12 cellular contexts compared by ENCODE assay signal in genomic region chr12:113422929-113423669, GRCh38. TPM values are rescaled to one million over a fixed set of nuclear protein-coding genes. Genes with fewer than 3 reads are reported as not detected.
DNase-seq lines count a peak whose midpoint lies in the region; ATAC-seq and TF ChIP-seq lines count a peak whose summit lies in the region.
"Had no signal": no experiment of that assay in that cellular context is flagged by ENCODE, and none has a peak within 500 bp of the region (broad histone marks: within the 10 kb centered on the region; RNA-seq: fewer than 3 reads in every experiment).

No MANE protein-coding gene starts in this region.

- H2BK20ac ChIP-seq in IMR-90 (ENCODE audit: low read depth, low read length), result no peak overlapping the region; the same call in 1 of the 2 replicates

- TF ChIP-seq POLR2A in IMR-90 (IDR thresholded peaks at IDR 0.05; ENCODE audit: low read depth, low read length), result no peak

- H4K8ac ChIP-seq in IMR-90 (ENCODE audit: low read depth in 2 of 2, low read length in 2 of 2), result peak overlapping the region in 1 of 2 experiments; percentile 82; a peak in 2 of 4 replicates

- H3K4me2 ChIP-seq in IMR-90 (ENCODE audit: low read depth, low read length), result peak overlapping the region; percentile 77

- peak overlapping the region; percentile 24 for H2AFZ ChIP-seq in IMR-90 (replicated peaks; ENCODE audit: low read length, poor library complexity)

- peak overlapping the region; percentile 66; the same call in 1 of the 2 replicates for H3K14ac ChIP-seq in IMR-90 (replicated peaks; ENCODE audit: low read depth, low read length)

- H3K36me3 Mint-ChIP-seq in dendritic cell treated with granulocyte-macrophage colony-stimulating factor and Interleukin-4, amounts not matched to agents 40 ng/mL and 50 ng/mL, for 4 days (ENCODE audit: low read depth), result peaks cover 6% of the 10 kb centered on the region
- H3K36me3 Mint-ChIP-seq in nephron progenitor cell (ENCODE audit: low read depth), result no peaks in the 10 kb centered on the region
- H3K36me3 Mint-ChIP-seq: naive B cell had no signal

- H2BK15ac ChIP-seq in IMR-90 (ENCODE audit: low read depth, low read length), result no peak overlapping the region

- H3K9me3 ChIP-seq in IMR-90 (ENCODE audit: control insufficient read depth, insufficient read depth, low read length), result no peaks in the 10 kb centered on the region

- DNase-seq in AG04449 (ENCODE audit: low read depth, low spot score), result no peak
- peak; percentile 9 for DNase-seq in IMR-90
- no peak for DNase-seq in nephron progenitor cell
- DNase-seq in NCI-H526 (lab: John Stamatoyannopoulos, UW), result no peak
- no peak for DNase-seq in NK-92 (lab: John Stamatoyannopoulos, UW; ENCODE audit: unreplicated experiment)
- DNase-seq: naive B cell; stimulated activated naive CD4-positive, alpha-beta T cell; T-helper 1 cell had no signal

- H3K27ac Mint-ChIP-seq in dendritic cell treated with granulocyte-macrophage colony-stimulating factor and Interleukin-4, amounts not matched to agents 40 ng/mL and 50 ng/mL, for 4 days, result peak overlapping the region; percentile 97
- no peak overlapping the region for H3K27ac Mint-ChIP-seq in nephron progenitor cell

- no peak overlapping the region for H2BK120ac ChIP-seq in IMR-90 (ENCODE audit: low read depth, low read length)

- no peaks in the 10 kb centered on the region for H3K9me3 Mint-ChIP-seq in dendritic cell treated with granulocyte-macrophage colony-stimulating factor and Interleukin-4, amounts not matched to agents 40 ng/mL and 50 ng/mL, for 4 days
- H3K9me3 Mint-ChIP-seq in nephron progenitor cell, result no peaks in the 10 kb centered on the region
- H3K9me3 Mint-ChIP-seq: naive B cell had no signal

- TF ChIP-seq CTCF in AG04449 (IDR thresholded peaks at IDR 0.05; ENCODE audit: insufficient read depth, low read length, missing control alignments), result no peak
- no peak for TF ChIP-seq CTCF in IMR-90 (conservative IDR thresholded peaks at IDR 0.05; ENCODE audit: low read depth, low read length)
- no peak for TF ChIP-seq CTCF in nephron progenitor cell (IDR thresholded peaks at IDR 0.05)

- dilution Hi-C loops in IMR-90 (cut with HindIII; ENCODE audit: low sequenced_read_pairs, unreplicated experiment), result no loop called here

- H3K4me3 ChIP-seq in AG04449 (ENCODE audit: low read depth, low read length) (peak overlapping the region; percentile 75), IMR-90 (ENCODE audit: insufficient read depth, low read depth, low read length) (peak overlapping the region; percentile 38; the same call in 1 of the 2 replicates)

- POLR2A ChIA-PET in AG04449 (lab: Yijun Ruan, JAX), result no interaction called here
- POLR2A ChIA-PET in IMR-90 (lab: Charles Lee; ENCODE audit: unreplicated experiment), result no interaction called here

- peak overlapping the region; percentile 57; the same call in 1 of the 2 replicates for H2AK5ac ChIP-seq in IMR-90 (ENCODE audit: low read depth, low read length)

- ATAC-seq in IMR-90 (ENCODE audit: low read depth), result no peak
- no peak for ATAC-seq in GM18868 (IDR thresholded peaks at IDR 0.05; ENCODE audit: unreplicated experiment)
- no peak for ATAC-seq in GM19395 (IDR thresholded peaks at IDR 0.05; ENCODE audit: unreplicated experiment)

- H3K9me1 ChIP-seq in IMR-90 (ENCODE audit: insufficient read depth, low read length), result no peaks in the 10 kb centered on the region

- H3K4me3 Mint-ChIP-seq in dendritic cell treated with granulocyte-macrophage colony-stimulating factor and Interleukin-4, amounts not matched to agents 40 ng/mL and 50 ng/mL, for 4 days, result peak overlapping the region; percentile 97
- H3K4me3 Mint-ChIP-seq in nephron progenitor cell, result peak overlapping the region; percentile 93

- no peak for TF ChIP-seq RAD21 in IMR-90 (IDR thresholded peaks at IDR 0.05; ENCODE audit: low read length)

- no peaks in the 10 kb centered on the region for H4K20me1 ChIP-seq in IMR-90 (ENCODE audit: insufficient read depth, low read length)

- no peaks in the 10 kb centered on the region for H3K36me3 ChIP-seq in IMR-90 (ENCODE audit: control insufficient read depth, insufficient read depth, low read length)

- no peak overlapping the region; the same call in 1 of the 2 replicates for H3K27ac ChIP-seq in IMR-90 (ENCODE audit: insufficient read depth, low read length)
- H3K27ac ChIP-seq: KMS-11 had no signal

- H3K27me3 Mint-ChIP-seq in dendritic cell treated with granulocyte-macrophage colony-stimulating factor and Interleukin-4, amounts not matched to agents 40 ng/mL and 50 ng/mL, for 4 days, result peaks cover 7% of the 10 kb centered on the region
- H3K27me3 Mint-ChIP-seq in nephron progenitor cell (ENCODE audit: low read depth, poor library complexity), result peaks cover 31% of the 10 kb centered on the region

- peaks cover 68% of the 10 kb centered on the region for H3K4me1 Mint-ChIP-seq in dendritic cell treated with granulocyte-macrophage colony-stimulating factor and Interleukin-4, amounts not matched to agents 40 ng/mL and 50 ng/mL, for 4 days (ENCODE audit: low read depth)
- peaks cover 23% of the 10 kb centered on the region for H3K4me1 Mint-ChIP-seq in nephron progenitor cell

- H2AK9ac ChIP-seq in IMR-90 (replicated peaks; ENCODE audit: low read depth, low read length, poor library complexity), result peak overlapping the region; percentile 80

- H3K9ac ChIP-seq in IMR-90 (ENCODE audit: low read depth, low read length), result peak overlapping the region; percentile 74; the same call in 1 of the 2 replicates

- no TSS peak for BruUV-seq in IMR-90 (replicated peaks; lab: Mats Ljungman, UMichigan)

- H3K18ac ChIP-seq in IMR-90 (ENCODE audit: low read depth, low read length), result no peak overlapping the region

- WGBS in IMR-90 (ENCODE audit: extremely low coverage in 2 of 2, insufficient read length in 1 of 2), 2 experiments, result no CpG with 5 or more reads among the region's 6 CpGs

- no peaks in the 10 kb centered on the region; the same call in 1 of the 2 replicates for H3K27me3 ChIP-seq in IMR-90 (ENCODE audit: control insufficient read depth, insufficient read depth, low read length)

- peaks cover 2% of the 10 kb centered on the region; the same call in 1 of the 2 replicates for H3K4me1 ChIP-seq in IMR-90 (ENCODE audit: control insufficient read depth, insufficient read depth, low read length)

- intact Hi-C loops in IMR-90 (cut with micrococcal nuclease), result no loop called here
- intact Hi-C loops in dendritic cell treated with granulocyte-macrophage colony-stimulating factor and Interleukin-4, amounts not matched to agents 40 ng/mL and 50 ng/mL, for 4 days (cut with micrococcal nuclease), result loop anchor here (1.0 to 2.0 kb wide), 2 partner anchors 64 to 89 kb away; partner anchors contain the start of gene PLBD2

- H4K5ac ChIP-seq in IMR-90 (ENCODE audit: low read depth, low read length), result no peak overlapping the region

- H3K23ac ChIP-seq in IMR-90 (ENCODE audit: low read depth, low read length), result no peak overlapping the region

- CTCF ChIA-PET in AG04449 (lab: Yijun Ruan, JAX) (interaction anchor here (1.3 to 4.7 kb wide), 8 partner anchors 12 to 430 kb away, joined by 3 to 70 read pairs (median 3); no protein-coding TSS in a partner anchor), IMR-90 (lab: Yijun Ruan, JAX) (no interaction called here)

- no peak overlapping the region for H2BK5ac ChIP-seq in IMR-90 (ENCODE audit: low read depth, low read length, poor library complexity, severe bottlenecking)

- peaks cover 0 to 8% of the 10 kb centered on the region in 2 experiments; a peak in 2 of 4 replicates for H3K79me1 ChIP-seq in IMR-90 (ENCODE audit: low read depth in 1 of 2, low read length in 2 of 2)

- in situ Hi-C loops in IMR-90 (cut with MboI; ENCODE audit: low sequenced_read_pairs), result no loop called here

- peak overlapping the region; percentile 78 for H3K4ac ChIP-seq in IMR-90 (ENCODE audit: low read depth, low read length)

- no peak overlapping the region for H3K56ac ChIP-seq in IMR-90 (ENCODE audit: extremely low read depth, insufficient read depth, low read length)

- H4K91ac ChIP-seq in IMR-90 (ENCODE audit: insufficient read depth, low read depth, low read length), result no peak overlapping the region

TF ChIP-seq in IMR-90, 13 proteins besides CTCF, POLR2A, EP300 and RAD21 (continues in another document):
- TF ChIP-seq NFE2L2 (IDR thresholded peaks at IDR 0.05; ENCODE audit: low read depth, low read length), result no peak
- no peak for TF ChIP-seq RCOR1 (IDR thresholded peaks at IDR 0.05; ENCODE audit: insufficient replicate concordance, low read length)
- TF ChIP-seq CHD1 (IDR thresholded peaks at IDR 0.05; ENCODE audit: low read depth, low read length), result no peak
- TF ChIP-seq BHLHE40 (IDR thresholded peaks at IDR 0.05; ENCODE audit: low read depth, low read length), result no peak
- no peak for TF ChIP-seq USF2 (IDR thresholded peaks at IDR 0.05; ENCODE audit: low read depth, low read length)
- no peak for TF ChIP-seq SMC3 (IDR thresholded peaks at IDR 0.05; ENCODE audit: low read depth, low read length)
- no peak for TF ChIP-seq MAZ (IDR thresholded peaks at IDR 0.05; ENCODE audit: borderline replicate concordance, low read depth, low read length)
- no peak for TF ChIP-seq MAFK (IDR thresholded peaks at IDR 0.05; ENCODE audit: low read depth, low read length)

RNA-seq across cellular contexts. Expression of gene SDSL, which starts 0.9 kb away (rescaled TPM):
- 5.6 and 6.3 TPM in 2 replicates for total RNA-seq in IMR-90 (2012; rRNA removed)
- polyA plus RNA-seq in IMR-90 (2012; rRNA removed), result 10.9 and 13.4 TPM in 2 replicates
- polyA plus RNA-seq in IMR-90 (2012; cell fraction: cytosol; rRNA removed), result 13.3 and 17.0 TPM in 2 replicates
- 6.4 and 14.7 TPM in 2 replicates for polyA plus RNA-seq in IMR-90 (2012; cell fraction: nucleus; rRNA removed; ENCODE audit: low replicate concordance)

RNA-seq across cellular contexts. Expression of gene SDS, which starts 19.4 kb away (rescaled TPM):
- total RNA-seq in IMR-90 (2012; rRNA removed), result not detected in 2 replicates
- not detected in 2 replicates for polyA plus RNA-seq in IMR-90 (2012; rRNA removed)
- not detected in 2 replicates for polyA plus RNA-seq in IMR-90 (2012; cell fraction: cytosol; rRNA removed)
- polyA plus RNA-seq in IMR-90 (2012; cell fraction: nucleus; rRNA removed; ENCODE audit: low replicate concordance), result not detected in 2 replicates

RNA-seq across cellular contexts. Expression of gene LHX5, which starts 48.6 kb away (rescaled TPM):
- not detected in 2 replicates for total RNA-seq in IMR-90 (2012; rRNA removed)
- not detected in 2 replicates for polyA plus RNA-seq in IMR-90 (2012; rRNA removed)
- polyA plus RNA-seq in IMR-90 (2012; cell fraction: cytosol; rRNA removed), result not detected in 2 replicates
- not detected in 2 replicates for polyA plus RNA-seq in IMR-90 (2012; cell fraction: nucleus; rRNA removed; ENCODE audit: low replicate concordance)
